ENCODE assay signal across 9 cellular contexts in the genomic region with DNA sequence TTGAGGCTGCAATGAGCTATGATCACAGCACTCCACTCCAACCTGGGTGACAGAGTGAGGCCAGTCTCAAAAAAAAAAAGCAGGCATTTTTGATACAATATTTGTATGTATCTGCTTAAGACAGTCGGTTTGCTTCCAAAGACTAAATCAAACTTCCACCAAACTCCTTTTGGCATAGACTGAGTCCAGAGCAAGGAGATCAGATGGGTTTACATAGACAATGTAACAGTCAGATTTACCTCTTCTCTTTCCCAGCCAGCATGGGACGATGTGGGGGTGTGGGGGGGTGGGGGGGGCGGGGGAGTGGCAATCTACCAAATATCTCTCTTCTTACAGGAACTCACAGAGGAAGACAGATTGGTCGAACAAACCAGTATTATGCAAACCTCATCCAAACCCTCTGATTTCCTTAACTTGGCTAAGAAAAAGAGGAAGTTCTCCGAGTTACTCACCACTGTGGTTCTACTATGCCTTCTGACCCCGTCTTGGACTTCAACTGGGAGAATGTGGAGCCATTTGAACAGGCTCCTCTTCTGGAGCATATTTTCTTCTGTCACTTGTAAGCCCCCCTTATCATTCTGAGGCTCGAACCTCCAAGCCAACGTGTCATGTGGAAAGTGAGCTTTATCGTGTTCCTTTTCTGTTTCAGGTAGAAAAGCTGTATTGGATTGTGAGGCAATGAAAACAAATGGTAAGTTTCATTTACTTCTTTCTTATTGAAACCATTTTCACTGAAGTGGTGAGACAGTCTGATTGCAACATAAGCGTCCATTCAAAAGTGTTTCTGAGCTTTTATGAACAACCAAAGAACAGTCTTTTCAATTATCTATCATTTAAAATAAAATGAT. TPM values are rescaled to one million over a fixed set of nuclear protein-coding genes. Genes with fewer than 3 reads are reported as not detected.
DNase-seq lines count a peak whose midpoint lies in the region; ATAC-seq and TF ChIP-seq lines count a peak whose summit lies in the region.
"Had no signal": no experiment of that assay in that cellular context is flagged by ENCODE, and none has a peak within 500 bp of the region (broad histone marks: within the 10 kb centered on the region; RNA-seq: fewer than 3 reads in every experiment).

A gene with protein sequence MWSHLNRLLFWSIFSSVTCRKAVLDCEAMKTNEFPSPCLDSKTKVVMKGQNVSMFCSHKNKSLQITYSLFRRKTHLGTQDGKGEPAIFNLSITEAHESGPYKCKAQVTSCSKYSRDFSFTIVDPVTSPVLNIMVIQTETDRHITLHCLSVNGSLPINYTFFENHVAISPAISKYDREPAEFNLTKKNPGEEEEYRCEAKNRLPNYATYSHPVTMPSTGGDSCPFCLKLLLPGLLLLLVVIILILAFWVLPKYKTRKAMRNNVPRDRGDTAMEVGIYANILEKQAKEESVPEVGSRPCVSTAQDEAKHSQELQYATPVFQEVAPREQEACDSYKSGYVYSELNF (plus strand): TSS at position 451 of the 848 bp plus-strand sequence. CDS start 54 bp downstream, at position 505.

- DNase-seq in GF-D8 (lab: John Stamatoyannopoulos, UW) = peak; percentile 99
- DNase-seq in KBM-7 = peak; percentile 95
- peak; percentile 88 for DNase-seq in astrocyte of the cerebellum (ENCODE audit: low read depth)
- DNase-seq in left lung = peak in 1 of 2 donors; percentile 61
- DNase-seq in ureter (ENCODE audit: low spot score) = peak; percentile 67
- no peak for DNase-seq in activated naive CD4-positive, alpha-beta T cell (lab: John Stamatoyannopoulos, UW)
- DNase-seq in HAP-1 (ENCODE audit: low spot score in 2 of 2) = no peak

- peaks cover 0 to 15% of the 10 kb centered on the region in 2 donors for H3K36me3 ChIP-seq in left lung
- H3K36me3 ChIP-seq in HAP-1 (replicated peaks) = no peaks in the 10 kb centered on the region

- H3K4me1 ChIP-seq in left lung = peaks cover 0 to 53% of the 10 kb centered on the region in 2 donors
- no peaks in the 10 kb centered on the region for H3K4me1 ChIP-seq in HAP-1

- H3K4me3 ChIP-seq in astrocyte of the cerebellum (ENCODE audit: low read depth, low read length) (no peak within 1 kb of the TSS), left lung (peak within 1 kb of the TSS; percentile 2 to 34), HAP-1 (no peak within 1 kb of the TSS)

- in situ Hi-C loops in KBM-7 (cut with MboI; ENCODE audit: low pct_unique_long_range_greater_than_20kb, low sequenced_read_pairs) = no loop called here
- in situ Hi-C loops in astrocyte of the cerebellum (cut with HindIII; ENCODE audit: low sequenced_read_pairs) = no loop called here
- in situ Hi-C loops in HAP-1 (cut with MboI; ENCODE audit: low sequenced_read_pairs) = no loop called here

- H3K27ac ChIP-seq in left lung = peak within 1 kb of the TSS; percentile 89 to 94
- H3K27ac ChIP-seq: KMS-11 had no signal

- TF ChIP-seq CTCF in astrocyte of the cerebellum (IDR thresholded peaks at IDR 0.05; ENCODE audit: low read depth, low read length, missing control alignments) (no peak), left lung (IDR thresholded peaks at IDR 0.05) (no peak)

- H3K9me3 ChIP-seq in left lung (no peaks in the 10 kb centered on the region), HAP-1 (no peaks in the 10 kb centered on the region)

- ATAC-seq in left lung (peak; percentile 94), GM19328 (IDR thresholded peaks at IDR 0.05; ENCODE audit: unreplicated experiment) (no peak)

- no peaks in the 10 kb centered on the region for H3K27me3 ChIP-seq in left lung
- H3K27me3 ChIP-seq in HAP-1 (ENCODE audit: low read depth) = no peaks in the 10 kb centered on the region

- intact Hi-C loops in left lung (cut with DNase I) = no loop called here

RNA-seq across cellular contexts. Expression of the gene that starts here (rescaled TPM):
- total RNA-seq in left lung (10 to 100 TPM; 17.3 to 34.4 TPM), ureter (11.0 TPM)

Comparison
In these comparisons a context has a peak if more than half of its experiments do, and no peak if none do; other contexts are left out.
1. DNase-seq: peak in GF-D8 (single experiment), KBM-7 (single experiment), astrocyte of the cerebellum (single experiment) and ureter (single experiment); none in activated naive CD4-positive, alpha-beta T cell (0 of 4) and HAP-1 (0 of 2).
2. H3K4me3 ChIP-seq: peak in left lung (2 of 2); none in astrocyte of the cerebellum (single experiment) and HAP-1 (single experiment).